In genomic region chr2:71066856-71067255, GRCh38 we compare ENCODE assay signal across 1 cellular context.
TF ChIP-seq lines count a peak whose summit lies in the region.

No MANE protein-coding gene starts in this region.

TF ChIP-seq in GM12878, 131 proteins besides CTCF, POLR2A, EP300 and RAD21:
- TF ChIP-seq MXI1 (IDR thresholded peaks at IDR 0.05; ENCODE audit: low read depth, low read length) (no peak), SMARCA5 (IDR thresholded peaks at IDR 0.05) (no peak), SMAD5 (IDR thresholded peaks at IDR 0.05; ENCODE audit: low read depth) (0 out of 2 replicates have a peak, but pooled peaks have one; percentile 22)
